ENCODE assay signal across 10 cellular contexts in the genomic region with DNA sequence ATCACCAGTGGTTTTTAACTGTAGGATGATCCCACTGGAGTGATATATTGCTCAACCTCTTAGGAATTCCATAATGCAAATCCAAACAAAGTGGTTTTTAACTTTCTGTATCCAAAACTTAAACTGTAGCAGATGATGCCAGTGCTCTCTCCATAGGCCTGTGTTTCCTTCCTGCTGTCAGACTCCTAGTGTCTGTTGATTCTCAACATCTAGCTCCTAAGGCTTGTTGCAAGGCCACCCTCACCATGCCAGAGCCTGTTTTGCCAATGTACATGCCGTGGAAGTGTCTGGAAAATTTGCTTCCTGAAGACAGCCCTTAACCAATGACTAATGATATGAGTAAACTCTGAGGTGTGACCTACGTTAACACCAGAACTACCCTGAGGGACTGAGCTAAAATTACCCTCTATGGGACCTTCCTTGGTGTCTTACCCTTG. TPM values are rescaled to one million over a fixed set of nuclear protein-coding genes. Genes with fewer than 3 reads are reported as not detected.
DNase-seq lines count a peak whose midpoint lies in the region; ATAC-seq, FAIRE-seq and TF ChIP-seq lines count a peak whose summit lies in the region.
"Had no signal": no experiment of that assay in that cellular context is flagged by ENCODE, and none has a peak within 500 bp of the region (broad histone marks: within the 10 kb centered on the region; RNA-seq: fewer than 3 reads in every experiment).

No MANE protein-coding gene starts in this region.

- no peaks in the 10 kb centered on the region for H3K9me3 ChIP-seq in K562 (replicated peaks; ENCODE audit: control insufficient read depth, insufficient read depth, low read depth, low read length)

- DNase-seq in AG08395 (ENCODE audit: low spot score), result peak; percentile 38
- DNase-seq in HK-2 (ENCODE audit: unreplicated experiment), result peak; percentile 29
- peak in 2 of 4 experiments; percentile 8 for DNase-seq in K562 (ENCODE audit: extremely low read depth in 1 of 4, low spot score in 3 of 4)
- DNase-seq in kidney epithelial cell (ENCODE audit: low read depth), result peak; percentile 28
- no peak for DNase-seq in NCI-H345 treated with DMSO at 0.1 percent for 48 hours (lab: John Stamatoyannopoulos, UW; ENCODE audit: unreplicated experiment)
- DNase-seq in GOT3 (lab: John Stamatoyannopoulos, UW), result no peak
- DNase-seq: glutamatergic neuron, NCI-H187 had no signal

- POLR2A ChIA-PET in K562 (lab: Yijun Ruan, JAX), result interaction anchor here (0.6 kb wide), 2 partner anchors 15 to 65 kb away, joined by 3 to 4 read pairs; no protein-coding TSS in a partner anchor

- no peak overlapping the region for H3K4me2 ChIP-seq in K562 (ENCODE audit: insufficient read depth, low read length)

- 0 out of 3 replicates have a peak overlapping the region, but pooled peaks have one; percentile 9 for H3K27ac ChIP-seq in K562 (ENCODE audit: extremely low read depth, low read depth, low read length)

- no peak for TF ChIP-seq RAD21 in K562 (CRISPR knock-in tag; conservative IDR thresholded peaks at IDR 0.05 in 1 of 2, IDR thresholded peaks at IDR 0.05 in 1 of 2)

- peak; percentile 76 for ATAC-seq in K562
- ATAC-seq in GM19397 (IDR thresholded peaks at IDR 0.05; ENCODE audit: unreplicated experiment), result no peak
- no peak for ATAC-seq in GM21717 (IDR thresholded peaks at IDR 0.05; ENCODE audit: unreplicated experiment)

- TF ChIP-seq POLR2A in K562 (conservative IDR thresholded peaks at IDR 0.05), result no peak

- H3K4me1 ChIP-seq in K562 (replicated peaks in 1 of 2; ENCODE audit: control insufficient read depth in 2 of 2, insufficient read depth in 2 of 2, low read length in 2 of 2), result no peaks in the 10 kb centered on the region

- no peak for TF ChIP-seq EP300 in K562 (IDR thresholded peaks at IDR 0.05; ENCODE audit: low read length)

- in situ Hi-C loops in K562 (cut with MboI), result no loop called here

- TF ChIP-seq CTCF in K562 (IDR thresholded peaks at IDR 0.05 in 2 of 3, conservative IDR thresholded peaks at IDR 0.05 in 1 of 3; ENCODE audit: insufficient read depth in 2 of 3, low read depth in 1 of 3, low read length in 3 of 3) (no peak), kidney epithelial cell (IDR thresholded peaks at IDR 0.05; ENCODE audit: insufficient read depth, low read length, poor library complexity, severe bottlenecking) (no peak)

- H3K4me3 ChIP-seq in K562, result no peak overlapping the region
- H3K4me3 ChIP-seq in kidney epithelial cell (ENCODE audit: low read depth, low read length), result no peak overlapping the region

- no TSS peak for BruUV-seq in K562 (replicated peaks; lab: Mats Ljungman, UMichigan)

- no peaks in the 10 kb centered on the region for H4K20me1 ChIP-seq in K562 (replicated peaks; ENCODE audit: control insufficient read depth, insufficient read depth, low read length)

- peak overlapping the region; percentile 11; the same call in 1 of the 2 replicates for H2AFZ ChIP-seq in K562 (ENCODE audit: low read depth, low read length)

- CTCF ChIA-PET in K562 (lab: Yijun Ruan, JAX; ENCODE audit: low intra/inter-chr PET ratio), result no interaction called here

- H3K79me2 ChIP-seq in K562 (ENCODE audit: control insufficient read depth, insufficient read depth, low read length), result peaks cover 13% of the 10 kb centered on the region; the same call in 2 of the 3 replicates

- FAIRE-seq in K562 (lab: Jason Lieb, UNC), result no peak

- H3K36me3 ChIP-seq in K562 (ENCODE audit: control insufficient read depth, insufficient read depth, low read length), result peaks cover 10% of the 10 kb centered on the region; the same call in 2 of the 3 replicates
- H3K36me3 ChIP-seq in kidney epithelial cell (ENCODE audit: control insufficient read depth, insufficient read depth, low read length), result no peaks in the 10 kb centered on the region

- 38% methylated on average over 2 of the region's 2 CpGs for WGBS in K562 (ENCODE audit: insufficient coverage, low coverage, missing lambda C conversion rate)

- no peaks in the 10 kb centered on the region for H3K27me3 ChIP-seq in K562 (ENCODE audit: control insufficient read depth in 2 of 2, insufficient read depth in 2 of 2, low read length in 2 of 2)
- H3K27me3 ChIP-seq in kidney epithelial cell (ENCODE audit: control insufficient read depth, insufficient read depth, low read length), result no peaks in the 10 kb centered on the region

- no peak overlapping the region for H3K9ac ChIP-seq in K562 (ENCODE audit: insufficient read depth in 1 of 2, low read depth in 2 of 2, low read length in 2 of 2)

- no peaks in the 10 kb centered on the region for H3K9me1 ChIP-seq in K562 (ENCODE audit: control insufficient read depth, insufficient read depth, low read length)

- intact Hi-C loops in K562 (cut with micrococcal nuclease), result no loop called here

TF ChIP-seq in K562, 482 proteins besides CTCF, POLR2A, EP300 and RAD21:
- TF ChIP-seq FOSL1 (tag; conservative IDR thresholded peaks at IDR 0.05) (peak; percentile 58), ARID1B (IDR thresholded peaks at IDR 0.05) (0 out of 2 replicates have a peak, but pooled peaks have one; percentile 2), IFI16 (CRISPR knock-in tag; IDR thresholded peaks at IDR 0.05) (no peak), MAFF (IDR thresholded peaks at IDR 0.05; ENCODE audit: low read length) (no peak), PPARD (CRISPR knock-in tag; IDR thresholded peaks at IDR 0.05) (no peak), CEBPG (CRISPR knock-in tag; IDR thresholded peaks at IDR 0.05) (no peak), CEBPG (tag; conservative IDR thresholded peaks at IDR 0.05 in 1 of 2, IDR thresholded peaks at IDR 0.05 in 1 of 2) (peak; percentile 4 to 51; a peak in 2 of 4 replicates)
- TF ChIP-seq, protein P1, sequence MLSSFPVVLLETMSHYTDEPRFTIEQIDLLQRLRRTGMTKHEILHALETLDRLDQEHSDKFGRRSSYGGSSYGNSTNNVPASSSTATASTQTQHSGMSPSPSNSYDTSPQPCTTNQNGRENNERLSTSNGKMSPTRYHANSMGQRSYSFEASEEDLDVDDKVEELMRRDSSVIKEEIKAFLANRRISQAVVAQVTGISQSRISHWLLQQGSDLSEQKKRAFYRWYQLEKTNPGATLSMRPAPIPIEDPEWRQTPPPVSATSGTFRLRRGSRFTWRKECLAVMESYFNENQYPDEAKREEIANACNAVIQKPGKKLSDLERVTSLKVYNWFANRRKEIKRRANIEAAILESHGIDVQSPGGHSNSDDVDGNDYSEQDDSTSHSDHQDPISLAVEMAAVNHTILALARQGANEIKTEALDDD (IDR thresholded peaks at IDR 0.05), result peak; percentile 80
- TF ChIP-seq, protein P2, sequence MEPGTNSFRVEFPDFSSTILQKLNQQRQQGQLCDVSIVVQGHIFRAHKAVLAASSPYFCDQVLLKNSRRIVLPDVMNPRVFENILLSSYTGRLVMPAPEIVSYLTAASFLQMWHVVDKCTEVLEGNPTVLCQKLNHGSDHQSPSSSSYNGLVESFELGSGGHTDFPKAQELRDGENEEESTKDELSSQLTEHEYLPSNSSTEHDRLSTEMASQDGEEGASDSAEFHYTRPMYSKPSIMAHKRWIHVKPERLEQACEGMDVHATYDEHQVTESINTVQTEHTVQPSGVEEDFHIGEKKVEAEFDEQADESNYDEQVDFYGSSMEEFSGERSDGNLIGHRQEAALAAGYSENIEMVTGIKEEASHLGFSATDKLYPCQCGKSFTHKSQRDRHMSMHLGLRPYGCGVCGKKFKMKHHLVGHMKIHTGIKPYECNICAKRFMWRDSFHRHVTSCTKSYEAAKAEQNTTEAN (CRISPR knock-in tag; IDR thresholded peaks at IDR 0.05), result no peak

RNA-seq across cellular contexts. Expression of a gene that starts 39.3 kb away (rescaled TPM):
- 25.1 and 117 TPM in 2 replicates for total RNA-seq in K562 (2011; cell fraction: chromatin; rRNA removed; ENCODE audit: low replicate concordance)
- total RNA-seq in K562 (2011; cell fraction: nucleolus; rRNA removed), result 12.7 and 14.6 TPM in 2 replicates
- total RNA-seq in K562 (2011; cell fraction: nucleoplasm; rRNA removed), result 37.6 and 62.7 TPM in 2 replicates
- total RNA-seq in K562 (2014; rRNA removed), result 15.2 and 22.7 TPM in 2 replicates
- total RNA-seq in K562 (2014; rRNA removed; fragmentation: Illumina TruSeq; extraction: Trizol), result 33.2 and 37.5 TPM in 2 replicates
- 23.3 and 24.1 TPM in 2 replicates for total RNA-seq in K562 (2015; rRNA removed; fragmentation: Illumina TruSeq; extraction: Trizol)
- 25.3 and 27.8 TPM in 2 replicates for total RNA-seq in K562 (2021)
- 23.7 and 30.8 TPM in 2 replicates for polyA plus RNA-seq in K562 (2011; rRNA removed)
- 7.8 and 8.4 TPM in 2 replicates for polyA plus RNA-seq in K562 (2011; cell fraction: cytosol; rRNA removed)
- 8.5 and 12.2 TPM in 2 replicates for polyA plus RNA-seq in K562 (2011; cell fraction: nucleus; rRNA removed)
- polyA plus RNA-seq in K562 (2012), result 10.7 and 11.1 TPM in 2 replicates
- 16.1 and 25.2 TPM in 2 replicates for polyA plus RNA-seq in K562 (2014; fragmentation: Illumina TruSeq; extraction: Trizol)
- 1 to 10 TPM; 5.0 to 6.4 TPM for polyA plus RNA-seq in K562 (2014; fragmentation: Nextera tagmentation; extraction: Ambion mirVana)
- 17.3 and 21.0 TPM in 2 replicates for polyA plus RNA-seq in K562 (2014; rRNA removed)
- polyA minus RNA-seq in K562 (2011; rRNA and poly(A)+ RNA removed), result 35.5 and 54.5 TPM in 2 replicates
- 8.3 and 9.4 TPM in 2 replicates for polyA minus RNA-seq in K562 (2011; cell fraction: cytosol; rRNA and poly(A)+ RNA removed)
- 19.1 and 29.2 TPM in 2 replicates for polyA minus RNA-seq in K562 (2011; cell fraction: nucleus; rRNA and poly(A)+ RNA removed)
- total RNA-seq in kidney epithelial cell, result 47.6 and 102 TPM in 2 replicates

Comparison
In these comparisons a context has a peak if more than half of its experiments do, and no peak if none do; other contexts are left out.
1. DNase-seq: peak in AG08395 (single experiment), HK-2 (single experiment) and kidney epithelial cell (single experiment); none in NCI-H345 treated with DMSO at 0.1 percent for 48 hours (single experiment) and GOT3 (single experiment).